ENCODE assay signal across 24 cellular contexts in genomic region chr1:172382949-172383348, GRCh38. TPM values are rescaled to one million over a fixed set of nuclear protein-coding genes. Genes with fewer than 3 reads are reported as not detected.
DNase-seq lines count a peak whose midpoint lies in the region; ATAC-seq, FAIRE-seq and TF ChIP-seq lines count a peak whose summit lies in the region.
"Had no signal": no experiment of that assay in that cellular context is flagged by ENCODE, and none has a peak within 500 bp of the region (broad histone marks: within the 10 kb centered on the region; RNA-seq: fewer than 3 reads in every experiment).

No MANE protein-coding gene starts in this region.

- H3K4me1 ChIP-seq in astrocyte (ENCODE audit: insufficient read depth, low read length) (peaks cover 26% of the 10 kb centered on the region), mesodermal cell (ENCODE audit: control insufficient read depth, insufficient read depth, low read length, poor library complexity, severe bottlenecking) (peaks cover 37% of the 10 kb centered on the region), smooth muscle cell (ENCODE audit: low read depth) (peaks cover 31% of the 10 kb centered on the region), left lung (peaks cover 0 to 7% of the 10 kb centered on the region in 2 donors)
- H3K4me1 ChIP-seq: parathyroid adenoma had no signal

- peaks cover 11% of the 10 kb centered on the region for H3K36me3 Mint-ChIP-seq in astrocyte (ENCODE audit: low read depth, unreplicated experiment)

- peak; percentile 35 for DNase-seq in EH (ENCODE audit: low read depth)
- DNase-seq in astrocyte (ENCODE audit: low read depth) = no peak
- DNase-seq in smooth muscle cell (lab: John Stamatoyannopoulos, UW; ENCODE audit: unreplicated experiment) = no peak
- no peak for DNase-seq in Ammon's horn (ENCODE audit: low spot score)
- DNase-seq in retina = no peak
- no peak for DNase-seq in NCI-H526 treated with DMSO at 0.1 percent for 48 hours (lab: John Stamatoyannopoulos, UW)
- DNase-seq in left lung = no peak
- DNase-seq: activated CD8-positive, alpha-beta T cell treated with anti-CD3 and anti-CD28 coated beads for 36 hours; activated T-cell treated with anti-CD3 and anti-CD28 coated beads, Interleukin-2, amount 50 U/mL, for 48 hours; heart left ventricle; NCI-H1694; NCI-H2227 treated with DMSO at 0.1 percent for 48 hours; spleen had no signal

- H3K4me1 Mint-ChIP-seq in astrocyte (ENCODE audit: low read depth, unreplicated experiment) = peaks cover 48% of the 10 kb centered on the region

- no peak for TF ChIP-seq CTCF in astrocyte (IDR thresholded peaks at IDR 0.05; ENCODE audit: insufficient read depth, low read depth, low read length)
- TF ChIP-seq CTCF in smooth muscle cell (IDR thresholded peaks at IDR 0.05; ENCODE audit: borderline replicate concordance, insufficient read depth, poor library complexity, severe bottlenecking) = no peak
- no peak for TF ChIP-seq CTCF in left lung (IDR thresholded peaks at IDR 0.05)

- ATAC-seq in left lung = no peak
- ATAC-seq: activated CD8-positive, alpha-beta T cell treated with anti-CD3 and anti-CD28 coated beads for 36 hours; HepG2 had no signal

- H4K20me1 ChIP-seq in astrocyte (ENCODE audit: insufficient read depth, low read length) (no peaks in the 10 kb centered on the region), smooth muscle cell (ENCODE audit: low read depth) (no peaks in the 10 kb centered on the region)

- peak overlapping the region; percentile 97 for H3K27ac Mint-ChIP-seq in astrocyte (ENCODE audit: unreplicated experiment)
- H3K27ac Mint-ChIP-seq: activated CD8-positive, alpha-beta T cell treated with anti-CD3 and anti-CD28 coated beads for 36 hours; activated naive CD4-positive, alpha-beta T cell treated with anti-CD3 and anti-CD28 coated beads, Interleukin-2, amount 50 U/mL, for 24 hours had no signal

- peaks cover 32% of the 10 kb centered on the region for H3F3A ChIP-seq in smooth muscle cell (ENCODE audit: low read depth)

- no peak overlapping the region for H3K4me3 ChIP-seq in astrocyte (ENCODE audit: insufficient read depth, low read depth, low read length)
- no peak overlapping the region for H3K4me3 ChIP-seq in mesodermal cell (ENCODE audit: extremely low read depth, insufficient read depth, low read length, poor library complexity, severe bottlenecking)
- H3K4me3 ChIP-seq in smooth muscle cell = peak overlapping the region; percentile 8
- no peak overlapping the region for H3K4me3 ChIP-seq in left lung
- H3K4me3 ChIP-seq: spleen had no signal

- H3K36me3 ChIP-seq in astrocyte (ENCODE audit: insufficient read depth, low read length) (no peaks in the 10 kb centered on the region), mesodermal cell (ENCODE audit: control insufficient read depth, insufficient read depth, low read length) (no peaks in the 10 kb centered on the region), smooth muscle cell (ENCODE audit: low read depth) (no peaks in the 10 kb centered on the region), left lung (no peaks in the 10 kb centered on the region)
- H3K36me3 ChIP-seq: heart left ventricle, spleen had no signal

- no peaks in the 10 kb centered on the region for H3K27me3 Mint-ChIP-seq in astrocyte (ENCODE audit: low read depth, unreplicated experiment)
- H3K27me3 Mint-ChIP-seq: activated CD8-positive, alpha-beta T cell treated with anti-CD3 and anti-CD28 coated beads for 36 hours; activated naive CD4-positive, alpha-beta T cell treated with anti-CD3 and anti-CD28 coated beads, Interleukin-2, amount 50 U/mL, for 24 hours had no signal

- no peak overlapping the region for H3K4me3 Mint-ChIP-seq in astrocyte (ENCODE audit: unreplicated experiment)
- H3K4me3 Mint-ChIP-seq: activated CD8-positive, alpha-beta T cell treated with anti-CD3 and anti-CD28 coated beads for 36 hours; activated naive CD4-positive, alpha-beta T cell treated with anti-CD3 and anti-CD28 coated beads, Interleukin-2, amount 50 U/mL, for 24 hours had no signal

- H2AFZ ChIP-seq in astrocyte (ENCODE audit: low read depth, low read length) (peak overlapping the region; percentile 33), smooth muscle cell (ENCODE audit: low read depth) (peak overlapping the region; percentile 44)
- H2AFZ ChIP-seq: parathyroid adenoma had no signal

- 33 to 100% methylated on average over 1 of the region's 4 CpGs for WGBS in mesodermal cell (ENCODE audit: insufficient coverage in 2 of 2), 2 experiments
- 27% methylated on average over 4 of the region's 4 CpGs for WGBS in smooth muscle cell (ENCODE audit: low lambda C conversion rate)

- intact Hi-C loops in left lung (cut with DNase I) = no loop called here

- H3K27ac ChIP-seq in astrocyte (ENCODE audit: low read depth, low read length) (peak overlapping the region; percentile 78), mesodermal cell (ENCODE audit: low read depth, low read length, severe bottlenecking) (peak overlapping the region; percentile 93), smooth muscle cell (ENCODE audit: low read depth) (peak overlapping the region; percentile 99), left lung (peak overlapping the region in 1 of 2 donors; percentile 35)
- H3K27ac ChIP-seq: parathyroid adenoma, RWPE1, VCaP had no signal

- no peaks in the 10 kb centered on the region for H3K9me3 Mint-ChIP-seq in astrocyte (ENCODE audit: unreplicated experiment)
- H3K9me3 Mint-ChIP-seq: activated CD8-positive, alpha-beta T cell treated with anti-CD3 and anti-CD28 coated beads for 36 hours; activated naive CD4-positive, alpha-beta T cell treated with anti-CD3 and anti-CD28 coated beads, Interleukin-2, amount 50 U/mL, for 24 hours had no signal

- no peaks in the 10 kb centered on the region for H3K9me3 ChIP-seq in astrocyte (ENCODE audit: insufficient read depth, low read depth, low read length)
- H3K9me3 ChIP-seq in mesodermal cell (ENCODE audit: control insufficient read depth, low read length) = no peaks in the 10 kb centered on the region
- no peaks in the 10 kb centered on the region for H3K9me3 ChIP-seq in smooth muscle cell (replicated peaks; ENCODE audit: low read depth)
- H3K9me3 ChIP-seq in left lung = no peaks in the 10 kb centered on the region
- H3K9me3 ChIP-seq: heart left ventricle, spleen had no signal

- no peaks in the 10 kb centered on the region for H3K79me2 ChIP-seq in astrocyte (ENCODE audit: insufficient read depth, low read length)
- H3K79me2 ChIP-seq in smooth muscle cell (ENCODE audit: low read depth) = no peaks in the 10 kb centered on the region
- H3K79me2 ChIP-seq: parathyroid adenoma had no signal

- FAIRE-seq in astrocyte (lab: Jason Lieb, UNC) = no peak
- FAIRE-seq: HepG2 had no signal

- H3K9ac ChIP-seq in astrocyte (ENCODE audit: low read length) (peak overlapping the region; percentile 66), smooth muscle cell (ENCODE audit: low read depth) (peak overlapping the region; percentile 89)
- H3K9ac ChIP-seq: parathyroid adenoma had no signal

- H3K27me3 ChIP-seq in astrocyte (ENCODE audit: insufficient read depth, low read length) (no peaks in the 10 kb centered on the region), smooth muscle cell (ENCODE audit: low read depth) (no peaks in the 10 kb centered on the region), left lung (no peaks in the 10 kb centered on the region)
- H3K27me3 ChIP-seq: heart left ventricle, spleen had no signal

- H3K4me2 ChIP-seq in astrocyte (ENCODE audit: low read length) (peak overlapping the region; percentile 70), smooth muscle cell (peak overlapping the region; percentile 72)

RNA-seq across cellular contexts. Expression of gene C1orf105, which starts 37.5 kb away (rescaled TPM):
- total RNA-seq in astrocyte (not detected in 2 replicates), smooth muscle cell (not detected in 2 replicates), left lung (not detected)
- polyA plus RNA-seq in mesodermal cell (2013, experiment 1 of 2) = 0.48 TPM
- 1.2 TPM for polyA plus RNA-seq in mesodermal cell (2013, experiment 2 of 2)
- polyA plus RNA-seq in smooth muscle cell = 0.24 TPM in 1 of 2 replicates, not detected in the other
- total RNA-seq: activated CD8-positive, alpha-beta T cell treated with anti-CD3 and anti-CD28 coated beads for 36 hours; MCF 10A; mesenteric fat pad; spleen; T-helper 1 cell treated with Interleukin-12 subunit alpha and Interleukin-12 subunit beta and Interleukin-4 antibody, amounts not matched to agents 30 ng/mL and 1 ng/mL, for 36 hours; ureter had no signal
- polyA plus RNA-seq: AG04450, spleen had no signal
